Comparison of ENCODE assay signal across 11 cellular contexts in genomic region chr10:124064158-124064603, GRCh38. TPM values are rescaled to one million over a fixed set of nuclear protein-coding genes. Genes with fewer than 3 reads are reported as not detected.
A peak's percentile ranks its signal among the peaks of the same experiment; 100 is the strongest.
DNase-seq lines count a peak whose midpoint lies in the region; ATAC-seq and FAIRE-seq lines count a peak whose summit lies in the region.
"Had no signal": no experiment of that assay in that cellular context is flagged by ENCODE, and none has a peak within 500 bp of the region (broad histone marks: within the 10 kb centered on the region; RNA-seq: fewer than 3 reads in every experiment).

No MANE protein-coding gene starts in this region.

- peak overlapping the region in 6 of 8 donors; percentile 7 to 88 (median 84) for H3K4me3 Mint-ChIP-seq in CD4-positive, alpha-beta memory T cell
- peak overlapping the region; percentile 68 for H3K4me3 Mint-ChIP-seq in activated T-helper 17 cell treated with anti-CD3 and anti-CD28 coated beads, Interleukin-2, amount 50 U/mL, for 72 hours

- H3K9me3 ChIP-seq in CD4-positive, alpha-beta memory T cell (ENCODE audit: control insufficient read depth in 1 of 2, low read length in 2 of 2) = no peaks in the 10 kb centered on the region
- no peaks in the 10 kb centered on the region for H3K9me3 ChIP-seq in muscle layer of duodenum (ENCODE audit: control insufficient read depth in 1 of 2, low read length in 2 of 2)
- H3K9me3 ChIP-seq: HAP-1 had no signal

- no peaks in the 10 kb centered on the region for H3K9me3 Mint-ChIP-seq in CD4-positive, alpha-beta memory T cell
- H3K9me3 Mint-ChIP-seq in activated T-helper 17 cell treated with anti-CD3 and anti-CD28 coated beads, Interleukin-2, amount 50 U/mL, for 72 hours = no peaks in the 10 kb centered on the region

- no peaks in the 10 kb centered on the region for H3K36me3 Mint-ChIP-seq in CD4-positive, alpha-beta memory T cell
- no peaks in the 10 kb centered on the region for H3K36me3 Mint-ChIP-seq in activated T-helper 17 cell treated with anti-CD3 and anti-CD28 coated beads, Interleukin-2, amount 50 U/mL, for 72 hours (ENCODE audit: low read depth)

- H3K27ac Mint-ChIP-seq in CD4-positive, alpha-beta memory T cell = peak overlapping the region in 5 of 7 donors; percentile 44 to 91 (median 87)
- H3K27ac Mint-ChIP-seq in activated T-helper 17 cell treated with anti-CD3 and anti-CD28 coated beads, Interleukin-2, amount 50 U/mL, for 72 hours = peak overlapping the region; percentile 79

- H3K27ac ChIP-seq in CD4-positive, alpha-beta memory T cell (ENCODE audit: low read depth, low read length) = no peak overlapping the region
- H3K27ac ChIP-seq in muscle layer of duodenum (ENCODE audit: low read length) = peak overlapping the region; percentile 52
- H3K27ac ChIP-seq: SK-N-MC had no signal

- H3K27me3 ChIP-seq in CD4-positive, alpha-beta memory T cell (ENCODE audit: insufficient read depth, low read length) = no peaks in the 10 kb centered on the region
- no peaks in the 10 kb centered on the region for H3K27me3 ChIP-seq in muscle layer of duodenum (ENCODE audit: low read depth, low read length)

- H3K27me3 Mint-ChIP-seq in CD4-positive, alpha-beta memory T cell = peaks cover 6 to 12% of the 10 kb centered on the region in 2 donors
- no peaks in the 10 kb centered on the region for H3K27me3 Mint-ChIP-seq in activated T-helper 17 cell treated with anti-CD3 and anti-CD28 coated beads, Interleukin-2, amount 50 U/mL, for 72 hours

- FAIRE-seq in urothelium cell line (lab: Jason Lieb, UNC) = no peak

- POLR2A ChIA-PET in CD4-positive, alpha-beta memory T cell (lab: Charles Lee; ENCODE audit: partially characterized antibody) = interaction anchor here (1.0 to 1.2 kb wide), 2 partner anchors 10 to 34 kb away, joined by 3 read pairs; no protein-coding TSS in a partner anchor

- H3K4me1 ChIP-seq in CD4-positive, alpha-beta memory T cell (ENCODE audit: insufficient read depth, low read length) = peaks cover 10% of the 10 kb centered on the region
- peaks cover 16 to 67% of the 10 kb centered on the region in 2 donors for H3K4me1 ChIP-seq in muscle layer of duodenum (ENCODE audit: control insufficient read depth in 1 of 2, insufficient read depth in 2 of 2, low read length in 2 of 2)
- H3K4me1 ChIP-seq: HAP-1 had no signal

- intact Hi-C loops in CD4-positive, alpha-beta memory T cell (cut with micrococcal nuclease) = no loop called here

- CTCF ChIA-PET in CD4-positive, alpha-beta memory T cell (lab: Charles Lee; ENCODE audit: partially characterized antibody) = no interaction called here

- ATAC-seq in GM21515 (IDR thresholded peaks at IDR 0.05; ENCODE audit: unreplicated experiment) = peak; percentile 39
- ATAC-seq in activated T-helper 17 cell treated with anti-CD3 and anti-CD28 coated beads, Interleukin-2, amount 50 U/mL, for 72 hours (replicated peaks) = peak; percentile 79
- ATAC-seq in HG03045 (IDR thresholded peaks at IDR 0.05; ENCODE audit: unreplicated experiment) = no peak

- peaks cover 0 to 30% (median 19%) of the 10 kb centered on the region in 4 donors for H3K4me1 Mint-ChIP-seq in CD4-positive, alpha-beta memory T cell
- H3K4me1 Mint-ChIP-seq in activated T-helper 17 cell treated with anti-CD3 and anti-CD28 coated beads, Interleukin-2, amount 50 U/mL, for 72 hours = peaks cover 20% of the 10 kb centered on the region

- peak in 2 of 5 donors; percentile 15 to 18 for DNase-seq in CD4-positive, alpha-beta memory T cell
- no peak for DNase-seq in T-helper 1 cell
- DNase-seq in urothelium cell line (ENCODE audit: low spot score) = no peak
- no peak for DNase-seq in NCI-H1092 (lab: John Stamatoyannopoulos, UW)
- DNase-seq: GDM1 had no signal

- no peaks in the 10 kb centered on the region for H3K36me3 ChIP-seq in CD4-positive, alpha-beta memory T cell (ENCODE audit: insufficient read depth, low read length)
- no peaks in the 10 kb centered on the region for H3K36me3 ChIP-seq in muscle layer of duodenum (ENCODE audit: control insufficient read depth in 1 of 2, insufficient read depth in 2 of 2, low read length in 2 of 2)
- H3K36me3 ChIP-seq: HAP-1 had no signal

- H3K4me3 ChIP-seq in CD4-positive, alpha-beta memory T cell (ENCODE audit: low read length in 2 of 2) = no peak overlapping the region
- no peak overlapping the region for H3K4me3 ChIP-seq in muscle layer of duodenum (ENCODE audit: low read depth in 1 of 2, low read length in 2 of 2)
- H3K4me3 ChIP-seq: HAP-1, SK-N-MC had no signal

RNA-seq across cellular contexts. Expression of gene CHST15, which starts 29.2 kb away (rescaled TPM):
- total RNA-seq in CD4-positive, alpha-beta memory T cell = 1 to 10 TPM in 1 of 2 experiments, under 1 TPM in 1; 0.67 to 1.2 TPM
- under 1 TPM in 1 of 2 donors, not detected in 1; 0.13 TPM for polyA plus RNA-seq in CD4-positive, alpha-beta memory T cell
- total RNA-seq in activated T-helper 17 cell treated with anti-CD3 and anti-CD28 coated beads, Interleukin-2, amount 50 U/mL, for 72 hours = 10 to 100 TPM in 1 of 2 donors, under 1 TPM in 1; 0.56 to 10.9 TPM
